Comparison of ENCODE assay signal across 8 cellular contexts in the genomic region with DNA sequence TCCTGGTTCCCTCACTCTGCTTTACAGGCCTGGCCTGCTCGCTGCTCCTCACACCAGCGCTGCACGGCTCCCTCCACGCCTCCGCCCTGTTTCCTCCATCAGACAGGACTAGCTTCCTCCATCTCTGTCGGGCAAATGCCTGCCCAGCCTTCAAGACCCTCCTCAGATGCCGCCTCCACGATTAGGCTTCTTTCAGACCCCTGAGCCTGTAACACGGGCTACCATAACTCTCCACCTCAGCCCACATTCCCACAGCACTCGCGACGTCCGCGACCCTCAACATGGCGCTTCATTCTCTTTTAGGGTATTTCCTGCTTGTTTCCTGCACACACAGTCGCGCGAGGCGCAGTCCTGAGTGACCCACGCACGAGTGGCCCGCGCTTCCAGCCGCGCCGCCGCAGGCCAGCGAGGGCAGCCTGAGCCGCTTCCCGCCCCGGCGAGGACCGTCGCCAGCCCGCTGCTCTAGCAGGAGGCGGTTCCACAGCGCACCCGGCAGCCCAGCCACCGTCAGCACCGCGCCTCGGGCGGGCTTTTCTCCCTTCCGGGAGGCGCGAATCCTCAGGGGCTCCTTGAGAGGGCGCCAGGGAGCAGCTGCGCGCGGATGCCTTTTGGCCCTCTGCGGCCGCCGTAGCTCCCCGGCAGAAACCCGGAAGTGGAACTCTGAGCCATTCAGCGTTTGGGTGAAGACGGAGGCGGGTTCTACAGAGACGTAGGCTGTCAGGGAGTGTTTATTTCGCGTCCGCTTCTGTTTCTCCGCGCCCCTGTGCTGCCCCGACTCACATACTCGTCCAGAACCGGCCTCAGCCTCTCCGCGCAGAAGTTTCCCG. TPM values are rescaled to one million over a fixed set of nuclear protein-coding genes. Genes with fewer than 3 reads are reported as not detected.
A peak's percentile ranks its signal among the peaks of the same experiment; 100 is the strongest.
DNase-seq lines count a peak whose midpoint lies in the region; ATAC-seq and TF ChIP-seq lines count a peak whose summit lies in the region.

A gene (plus strand): TSS at position 695 of the 827 bp plus-strand sequence. CDS start 138 bp downstream, outside the sequence.

- H3K27me3 ChIP-seq in mesendoderm (ENCODE audit: insufficient read depth, low read length, poor library complexity): no peaks in the 10 kb centered on the region

- H3K27ac Mint-ChIP-seq in activated CD4-positive, alpha-beta T cell treated with anti-CD3 and anti-CD28 coated beads, Interleukin-2, amount 10 ng/mL, durations not matched to agents 7 days and 5 days: peak within 1 kb of the TSS; percentile 100

- peaks cover 51% of the 10 kb centered on the region for H3K4me1 Mint-ChIP-seq in activated CD4-positive, alpha-beta T cell treated with anti-CD3 and anti-CD28 coated beads, Interleukin-2, amount 10 ng/mL, durations not matched to agents 7 days and 5 days

- no peak within 1 kb of the TSS for H2AK5ac ChIP-seq in mesendoderm (ENCODE audit: low read length)

- peaks cover 2% of the 10 kb centered on the region for H3K79me2 ChIP-seq in mesendoderm (ENCODE audit: control insufficient read depth, insufficient read depth, low read length)

- H3K18ac ChIP-seq in mesendoderm (ENCODE audit: low read length): peak within 1 kb of the TSS; percentile 55

- no peaks in the 10 kb centered on the region for H3K36me3 ChIP-seq in mesendoderm (ENCODE audit: control insufficient read depth, insufficient read depth, low read length)

- DNase-seq in AG09319 (ENCODE audit: extremely low read depth, low read depth): peak; percentile 87
- DNase-seq in activated CD4-positive, alpha-beta T cell treated with anti-CD3 and anti-CD28 coated beads, Interleukin-2, amount 10 ng/mL, durations not matched to agents 7 days and 5 days: peak; percentile 95
- DNase-seq in effector CD4-positive, alpha-beta T cell: peak; percentile 96
- peak; percentile 95 for DNase-seq in mesendoderm
- DNase-seq in stimulated activated CD8-positive, alpha-beta memory T cell treated with anti-CD3 and anti-CD28 coated beads, Interleukin-15, amount 100 ng/mL, for 4 hours (ENCODE audit: low read depth in 2 of 2): peak; percentile 89 to 92
- no peak for DNase-seq in amygdala (lab: John Stamatoyannopoulos, UW)

- no peak within 1 kb of the TSS for H3K4ac ChIP-seq in mesendoderm (ENCODE audit: low read depth, low read length)

- CTCF ChIA-PET in activated CD4-positive, alpha-beta T cell treated with anti-CD3 and anti-CD28 coated beads, Interleukin-2, amount 10 ng/mL, durations not matched to agents 7 days and 5 days (lab: Charles Lee): interaction anchor here (0.7 to 1.5 kb wide), 6 partner anchors 9 to 72 kb away, joined by 3 to 10 read pairs (median 4); no protein-coding TSS in a partner anchor

- peak; percentile 98 for ATAC-seq in GM19351 (IDR thresholded peaks at IDR 0.05; ENCODE audit: unreplicated experiment)
- peak; percentile 96 for ATAC-seq in HG03558 (IDR thresholded peaks at IDR 0.05; ENCODE audit: extremely low read depth, unreplicated experiment)

- H3K9me3 Mint-ChIP-seq in activated CD4-positive, alpha-beta T cell treated with anti-CD3 and anti-CD28 coated beads, Interleukin-2, amount 10 ng/mL, durations not matched to agents 7 days and 5 days: peaks cover 14% of the 10 kb centered on the region

- no peaks in the 10 kb centered on the region for H3K79me1 ChIP-seq in mesendoderm (ENCODE audit: low read length)

- WGBS in mesendoderm (ENCODE audit: extremely low coverage, insufficient coverage, low lambda C conversion rate): no CpG with 5 or more reads among the region's 70 CpGs

- H3K4me3 ChIP-seq in mesendoderm (ENCODE audit: low read length): peak within 1 kb of the TSS; percentile 68

- peak; percentile 97 for TF ChIP-seq CTCF in AG09319 (IDR thresholded peaks at IDR 0.05; ENCODE audit: low read depth, low read length)

- no peak within 1 kb of the TSS for H2BK15ac ChIP-seq in mesendoderm (replicated peaks; ENCODE audit: low read depth)

- no peak within 1 kb of the TSS for H4K8ac ChIP-seq in mesendoderm (ENCODE audit: low read depth, low read length)

- no peaks in the 10 kb centered on the region for H3K4me1 ChIP-seq in mesendoderm (ENCODE audit: control insufficient read depth, low read depth, low read length)

- no peaks in the 10 kb centered on the region for H3K27me3 Mint-ChIP-seq in activated CD4-positive, alpha-beta T cell treated with anti-CD3 and anti-CD28 coated beads, Interleukin-2, amount 10 ng/mL, durations not matched to agents 7 days and 5 days

- H3K27ac ChIP-seq in mesendoderm (ENCODE audit: low read depth, low read length): peak within 1 kb of the TSS; percentile 43

- H3K9ac ChIP-seq in mesendoderm (ENCODE audit: low read length): peak within 1 kb of the TSS; percentile 83

- H3K56ac ChIP-seq in mesendoderm (ENCODE audit: low read length): peak within 1 kb of the TSS; percentile 97

- POLR2A ChIA-PET in activated CD4-positive, alpha-beta T cell treated with anti-CD3 and anti-CD28 coated beads, Interleukin-2, amount 10 ng/mL, durations not matched to agents 7 days and 5 days (lab: Charles Lee): no interaction called here

- H2BK120ac ChIP-seq in mesendoderm (ENCODE audit: low read depth, low read length): no peak within 1 kb of the TSS

- peak within 1 kb of the TSS; percentile 81 for H4K5ac ChIP-seq in mesendoderm (ENCODE audit: low read length)

- H3K36me3 Mint-ChIP-seq in activated CD4-positive, alpha-beta T cell treated with anti-CD3 and anti-CD28 coated beads, Interleukin-2, amount 10 ng/mL, durations not matched to agents 7 days and 5 days (ENCODE audit: low read depth): peaks cover 40% of the 10 kb centered on the region

- H3K4me3 Mint-ChIP-seq in activated CD4-positive, alpha-beta T cell treated with anti-CD3 and anti-CD28 coated beads, Interleukin-2, amount 10 ng/mL, durations not matched to agents 7 days and 5 days: peak within 1 kb of the TSS; percentile 89

- peak within 1 kb of the TSS; percentile 79 for H3K4me2 ChIP-seq in mesendoderm (ENCODE audit: low read length)

- no peak within 1 kb of the TSS for H2BK5ac ChIP-seq in mesendoderm (ENCODE audit: low read length)

- no peak within 1 kb of the TSS for H3K23ac ChIP-seq in mesendoderm (ENCODE audit: low read length)

RNA-seq across cellular contexts. Expression of the gene that starts here (rescaled TPM):
- 10 to 100 TPM; 54.0 to 61.2 TPM for total RNA-seq in activated CD4-positive, alpha-beta T cell treated with anti-CD3 and anti-CD28 coated beads, Interleukin-2, amount 10 ng/mL, durations not matched to agents 7 days and 5 days
- 95.0 TPM for polyA plus RNA-seq in mesendoderm (2013, experiment 1 of 2)
- polyA plus RNA-seq in mesendoderm (2013, experiment 2 of 2): 95.7 TPM

Comparison
In these comparisons a context has a peak if more than half of its experiments do, and no peak if none do; other contexts are left out.
1. DNase-seq: peak in AG09319 (single experiment), activated CD4-positive, alpha-beta T cell treated with anti-CD3 and anti-CD28 coated beads, Interleukin-2, amount 10 ng/mL, durations not matched to agents 7 days and 5 days (single experiment), effector CD4-positive, alpha-beta T cell (single experiment), mesendoderm (single experiment) and stimulated activated CD8-positive, alpha-beta memory T cell treated with anti-CD3 and anti-CD28 coated beads, Interleukin-15, amount 100 ng/mL, for 4 hours (2 of 2); none in amygdala (0 of 56).